1 cellular context compared by ENCODE assay signal in genomic region chr12:98516184-98516873, GRCh38.
A peak's percentile ranks its signal among the peaks of the same experiment; 100 is the strongest.
TF ChIP-seq lines count a peak whose summit lies in the region.

No MANE protein-coding gene starts in this region.

TF ChIP-seq in HepG2, 621 proteins besides CTCF, POLR2A, EP300 and RAD21 (continued from another document and continues in another):
- TF ChIP-seq ZBTB46 (CRISPR knock-in tag; IDR thresholded peaks at IDR 0.05; ENCODE audit: borderline replicate concordance) (no peak), PBX3 (CRISPR knock-in tag; IDR thresholded peaks at IDR 0.05; ENCODE audit: borderline replicate concordance) (no peak), KLF6 (CRISPR knock-in tag; IDR thresholded peaks at IDR 0.05) (no peak), ZNF749 (CRISPR knock-in tag; IDR thresholded peaks at IDR 0.05; ENCODE audit: borderline replicate concordance) (0 out of 2 replicates have a peak, but pooled peaks have one; percentile 74), PATZ1 (CRISPR knock-in tag; IDR thresholded peaks at IDR 0.05) (peak; percentile 76), TCF7 (IDR thresholded peaks at IDR 0.05; ENCODE audit: low read depth) (no peak), DMAP1 (CRISPR knock-in tag; IDR thresholded peaks at IDR 0.05) (peak; percentile 66; the same call in 1 of the 2 replicates), GABPA (IDR thresholded peaks at IDR 0.05; ENCODE audit: low read depth, low read length) (no peak), GABPA (CRISPR knock-in tag; IDR thresholded peaks at IDR 0.05; ENCODE audit: low read depth) (peak; percentile 21; the same call in 1 of the 2 replicates), KIAA2018 (CRISPR knock-in tag; IDR thresholded peaks at IDR 0.05; ENCODE audit: borderline replicate concordance) (no peak), RORA (CRISPR knock-in tag; IDR thresholded peaks at IDR 0.05) (no peak), POGK (CRISPR knock-in tag; conservative IDR thresholded peaks at IDR 0.05) (peak; percentile 60), RARG (CRISPR knock-in tag; IDR thresholded peaks at IDR 0.05; ENCODE audit: low read depth) (no peak), ZNF367 (CRISPR knock-in tag; IDR thresholded peaks at IDR 0.05; ENCODE audit: borderline replicate concordance) (no peak), ZNF431 (CRISPR knock-in tag; IDR thresholded peaks at IDR 0.05; ENCODE audit: borderline replicate concordance, low read depth) (0 out of 2 replicates have a peak, but pooled peaks have one; percentile 71), ATF6 (CRISPR knock-in tag; conservative IDR thresholded peaks at IDR 0.05) (no peak), ZHX2 (IDR thresholded peaks at IDR 0.05; ENCODE audit: low read depth) (no peak), ZHX2 (CRISPR knock-in tag; IDR thresholded peaks at IDR 0.05; ENCODE audit: borderline replicate concordance) (0 out of 2 replicates have a peak, but pooled peaks have one; percentile 9), ZNF331 (CRISPR knock-in tag; IDR thresholded peaks at IDR 0.05) (peak; percentile 52; the same call in 1 of the 2 replicates), CBFB (CRISPR knock-in tag; IDR thresholded peaks at IDR 0.05) (0 out of 2 replicates have a peak, but pooled peaks have one; percentile 23), GFI1 (CRISPR knock-in tag; IDR thresholded peaks at IDR 0.05; ENCODE audit: borderline replicate concordance) (peak; percentile 62; the same call in 1 of the 2 replicates), GATAD2A (CRISPR knock-in tag; IDR thresholded peaks at IDR 0.05) (0 out of 2 replicates have a peak, but pooled peaks have one; percentile 10), MLLT10 (CRISPR knock-in tag; IDR thresholded peaks at IDR 0.05) (no peak), FOXJ3 (CRISPR knock-in tag; IDR thresholded peaks at IDR 0.05; ENCODE audit: borderline replicate concordance) (peak; percentile 57; the same call in 1 of the 2 replicates), HOXA3 (CRISPR knock-in tag; IDR thresholded peaks at IDR 0.05) (peak; percentile 30; the same call in 1 of the 2 replicates), HMGXB4 (CRISPR knock-in tag; IDR thresholded peaks at IDR 0.05; ENCODE audit: borderline replicate concordance in 1 of 2, low read depth in 1 of 2) (peak in 1 of 2 experiments; percentile 88; a peak in 2 of 4 replicates), ONECUT2 (CRISPR knock-in tag; IDR thresholded peaks at IDR 0.05) (peak; percentile 40; the same call in 1 of the 2 replicates)
